8 cellular contexts compared by ENCODE assay signal in the genomic region with DNA sequence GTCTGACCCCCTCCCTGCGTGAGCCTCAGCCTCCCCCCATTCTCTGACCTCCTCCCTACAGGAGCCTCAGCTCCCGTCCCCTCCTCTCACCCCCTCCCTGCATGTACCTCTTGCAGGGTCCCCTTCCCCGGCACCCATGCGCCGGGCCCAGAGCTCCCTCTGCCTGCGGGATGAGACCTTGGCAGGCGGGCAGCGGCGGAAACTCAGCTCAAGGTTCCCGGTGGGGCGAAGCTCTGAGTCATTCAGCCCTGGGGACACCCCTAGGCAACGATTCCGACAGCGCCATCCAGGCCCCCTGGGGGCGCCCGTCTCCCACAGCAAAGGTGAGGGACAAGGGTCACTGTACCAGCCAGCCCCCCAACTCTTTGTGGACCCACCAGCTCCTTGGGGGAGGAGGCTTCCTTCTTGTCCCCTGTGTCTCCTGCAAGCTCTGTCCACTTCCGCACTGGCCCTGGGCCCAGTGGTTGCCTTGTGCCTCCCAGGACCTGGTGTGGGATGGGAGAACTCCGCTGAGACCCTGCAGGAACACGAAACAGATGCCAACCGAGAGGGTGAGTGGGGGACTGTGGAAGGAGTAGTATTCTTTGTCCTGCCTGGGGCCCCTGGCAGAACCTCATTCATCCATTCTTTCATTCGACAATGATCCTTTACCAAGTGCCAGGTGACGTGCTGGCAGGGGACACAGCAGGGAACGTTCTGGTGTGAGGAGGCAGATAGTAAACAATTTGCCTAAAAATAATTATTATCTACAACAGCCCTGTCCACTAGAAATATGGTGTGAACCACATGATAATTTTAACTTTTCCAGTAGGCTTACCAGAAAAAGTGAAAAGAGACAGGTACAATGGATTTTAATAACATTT. TPM values are rescaled to one million over a fixed set of nuclear protein-coding genes. Genes with fewer than 3 reads are reported as not detected.
DNase-seq lines count a peak whose midpoint lies in the region; TF ChIP-seq lines count a peak whose summit lies in the region.

No MANE protein-coding gene starts in this region.

- H3K9me3 ChIP-seq in DOHH2 (ENCODE audit: control insufficient read depth, insufficient read depth, low read length) (no peaks in the 10 kb centered on the region), HUES64 (ENCODE audit: insufficient read depth, low read depth, low read length) (no peaks in the 10 kb centered on the region)

- TF ChIP-seq CTCF in DOHH2 (IDR thresholded peaks at IDR 0.05; ENCODE audit: low read depth, low read length, poor library complexity, severe bottlenecking) (peak; percentile 71), RWPE1 (conservative IDR thresholded peaks at IDR 0.05; ENCODE audit: low read depth) (peak; percentile 90), kidney epithelial cell (IDR thresholded peaks at IDR 0.05; ENCODE audit: insufficient read depth, low read length, poor library complexity, severe bottlenecking) (peak; percentile 96)

- H3K4me2 ChIP-seq in DOHH2 (ENCODE audit: low read length) = 0 out of 2 replicates have a peak overlapping the region, but pooled peaks have one; percentile 19

- CTCF ChIA-PET in RWPE1 (lab: Yijun Ruan, JAX) = interaction anchor here (0.6 to 4.9 kb wide), 24 partner anchors 10 to 819 kb away, joined by 3 to 34 read pairs (median 5); a partner anchor contains a TSS

- no peaks in the 10 kb centered on the region for H4K20me1 ChIP-seq in DOHH2 (ENCODE audit: control insufficient read depth, insufficient read depth, low read depth, low read length)

- H3K27ac ChIP-seq in DOHH2 (ENCODE audit: low read depth, low read length) = no peak overlapping the region
- peak overlapping the region; percentile 62; the same call in 1 of the 2 replicates for H3K27ac ChIP-seq in HUES64 (ENCODE audit: low read depth, low read length)
- peak overlapping the region; percentile 98 for H3K27ac ChIP-seq in RWPE1

- WGBS in HUES64 = 19% methylated on average over 23 of the region's 23 CpGs

- H3K36me3 ChIP-seq in DOHH2 (ENCODE audit: control insufficient read depth, low read length) = peaks cover 3% of the 10 kb centered on the region
- H3K36me3 ChIP-seq in HUES64 (ENCODE audit: insufficient read depth, low read length) = no peaks in the 10 kb centered on the region
- H3K36me3 ChIP-seq in kidney epithelial cell (ENCODE audit: control insufficient read depth, insufficient read depth, low read length) = no peaks in the 10 kb centered on the region

- peaks cover 5% of the 10 kb centered on the region for H3F3A ChIP-seq in DOHH2 (ENCODE audit: control insufficient read depth, insufficient read depth)

- POLR2A ChIA-PET in RWPE1 (lab: Yijun Ruan, JAX; ENCODE audit: low non-redundant PET) = interaction anchor here (0.6 to 1.4 kb wide), 3 partner anchors 38 to 296 kb away, joined by 3 to 7 read pairs (median 3); a partner anchor contains a TSS

- no peak overlapping the region for H3K9ac ChIP-seq in HUES64 (ENCODE audit: low read depth, low read length)

- H3K4me1 ChIP-seq in DOHH2 (ENCODE audit: control insufficient read depth, low read length) (peaks cover 34% of the 10 kb centered on the region), HUES64 (ENCODE audit: insufficient read depth, low read length) (peaks cover 25% of the 10 kb centered on the region)

- H3K9me2 ChIP-seq in DOHH2 (replicated peaks; ENCODE audit: control insufficient read depth, low read length) = no peaks in the 10 kb centered on the region

- H3K4me3 ChIP-seq in DOHH2 (ENCODE audit: low read length) (no peak overlapping the region), HUES64 (ENCODE audit: low read length) (0 out of 2 replicates have a peak overlapping the region, but pooled peaks have one; percentile 0), kidney epithelial cell (ENCODE audit: low read depth, low read length) (no peak overlapping the region)

- peak; percentile 81 for DNase-seq in RWPE1 (ENCODE audit: low spot score)
- DNase-seq in cerebellar cortex (ENCODE audit: low spot score) = peak; percentile 91
- peak; percentile 26 for DNase-seq in kidney epithelial cell (ENCODE audit: low read depth)
- peak; percentile 51 for DNase-seq in stimulated activated CD4-positive, alpha-beta T cell treated with anti-CD3 and anti-CD28 coated beads, Interleukin-4, amount 100 ng/mL, for 1 hour
- DNase-seq in mesenteric fat pad (ENCODE audit: low spot score) = no peak
- DNase-seq in OCI-M2 (lab: John Stamatoyannopoulos, UW; ENCODE audit: unreplicated experiment) = no peak

- peaks cover 6% of the 10 kb centered on the region; the same call in 1 of the 2 replicates for H3K79me2 ChIP-seq in DOHH2 (ENCODE audit: control insufficient read depth, low read length)

- H3K27me3 ChIP-seq in DOHH2 (ENCODE audit: control insufficient read depth, low read length) (no peaks in the 10 kb centered on the region), HUES64 (ENCODE audit: insufficient read depth, low read length) (no peaks in the 10 kb centered on the region), kidney epithelial cell (ENCODE audit: control insufficient read depth, insufficient read depth, low read length) (no peaks in the 10 kb centered on the region)

RNA-seq across cellular contexts. Expression of a gene that starts 3.7 kb away (rescaled TPM):
- polyA plus RNA-seq in HUES64 (2013, experiment 1 of 2) = 7.5 TPM
- polyA plus RNA-seq in HUES64 (2013, experiment 2 of 2) = 9.3 TPM
- total RNA-seq in kidney epithelial cell (35.7 and 43.0 TPM in 2 replicates), mesenteric fat pad (26.1 TPM)

RNA-seq across cellular contexts. Expression of a gene that starts 15.3 kb away (rescaled TPM):
- 2.0 TPM for polyA plus RNA-seq in HUES64 (2013, experiment 1 of 2)
- 3.9 TPM for polyA plus RNA-seq in HUES64 (2013, experiment 2 of 2)
- total RNA-seq in kidney epithelial cell = 1.3 and 2.3 TPM in 2 replicates
- 11.5 TPM for total RNA-seq in mesenteric fat pad

RNA-seq across cellular contexts. Expression of a gene that starts 37.4 kb away (rescaled TPM):
- polyA plus RNA-seq in HUES64 (2013, experiment 1 of 2) = 174 TPM
- polyA plus RNA-seq in HUES64 (2013, experiment 2 of 2) = 178 TPM
- total RNA-seq in kidney epithelial cell = 489 and 562 TPM in 2 replicates
- total RNA-seq in mesenteric fat pad = 111 TPM

RNA-seq across cellular contexts. Expression of a gene that starts 38.0 kb away (rescaled TPM):
- polyA plus RNA-seq in HUES64 (2013, experiment 1 of 2) = 232 TPM
- 226 TPM for polyA plus RNA-seq in HUES64 (2013, experiment 2 of 2)
- total RNA-seq in kidney epithelial cell (307 and 366 TPM in 2 replicates), mesenteric fat pad (151 TPM)

RNA-seq across cellular contexts. Expression of a gene that starts 50.0 kb away (rescaled TPM):
- polyA plus RNA-seq in HUES64 (2013, experiment 1 of 2) = 21.4 TPM
- polyA plus RNA-seq in HUES64 (2013, experiment 2 of 2) = 17.6 TPM
- total RNA-seq in kidney epithelial cell (54.3 and 58.8 TPM in 2 replicates), mesenteric fat pad (56.9 TPM)

Comparison
In these comparisons a context has a peak if more than half of its experiments do, and no peak if none do; other contexts are left out.
1. DNase-seq: peak in RWPE1 (single experiment), cerebellar cortex (single experiment), kidney epithelial cell (single experiment) and stimulated activated CD4-positive, alpha-beta T cell treated with anti-CD3 and anti-CD28 coated beads, Interleukin-4, amount 100 ng/mL, for 1 hour (single experiment); none in mesenteric fat pad (single experiment) and OCI-M2 (single experiment).
2. Peak in every context shown above with its lines, with median percentiles within 50 percentile points of each other: CTCF ChIP-seq.